ENCODE assay signal across 13 cellular contexts in the genomic region with DNA sequence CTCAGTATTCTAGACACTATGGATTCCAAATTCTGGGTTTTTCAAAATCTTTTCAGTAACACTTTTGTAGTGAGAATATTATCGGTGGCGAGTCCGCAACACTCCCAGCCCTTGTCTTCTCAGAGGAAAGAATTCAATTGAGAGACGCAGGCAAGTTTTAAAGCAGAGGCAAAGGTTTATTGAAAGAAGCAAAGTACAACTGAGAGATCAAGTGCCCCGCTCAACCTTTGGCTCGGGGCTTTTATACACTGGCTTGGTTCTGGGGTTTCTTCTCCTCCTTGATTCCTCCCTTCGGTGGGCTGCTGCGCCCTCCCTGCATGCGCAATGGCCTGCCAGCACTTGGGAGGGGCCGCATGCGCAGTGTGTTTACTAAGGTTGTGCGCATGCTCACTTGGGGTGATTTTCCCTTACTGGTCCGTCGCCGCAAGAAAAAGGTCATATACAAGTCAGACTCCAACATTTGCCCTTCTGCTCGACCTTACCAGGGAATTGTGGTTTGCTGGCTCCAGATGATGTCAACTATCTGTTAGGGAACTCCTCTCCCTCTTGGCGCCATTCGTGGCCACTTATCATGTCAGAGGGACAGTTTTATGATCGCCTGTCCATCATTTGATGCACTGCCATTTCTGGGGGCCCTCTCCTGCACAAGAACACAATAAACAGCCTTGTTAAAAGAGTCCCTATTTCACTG. TPM values are rescaled to one million over a fixed set of nuclear protein-coding genes. Genes with fewer than 3 reads are reported as not detected.
DNase-seq lines count a peak whose midpoint lies in the region; ATAC-seq, FAIRE-seq and TF ChIP-seq lines count a peak whose summit lies in the region.
"Had no signal": no experiment of that assay in that cellular context is flagged by ENCODE, and none has a peak within 500 bp of the region (broad histone marks: within the 10 kb centered on the region; RNA-seq: fewer than 3 reads in every experiment).

No MANE protein-coding gene starts in this region.

- no peaks in the 10 kb centered on the region for H3K4me1 Mint-ChIP-seq in activated CD8-positive, alpha-beta T cell treated with anti-CD3 and anti-CD28 coated beads, Interleukin-2, amount 10 ng/mL, durations not matched to agents 7 days and 5 days (ENCODE audit: low read depth)

- ATAC-seq in activated CD8-positive, alpha-beta T cell treated with anti-CD3 and anti-CD28 coated beads, Interleukin-2, amount 10 ng/mL, durations not matched to agents 7 days and 5 days = no peak

- POLR2A ChIA-PET in activated CD8-positive, alpha-beta T cell treated with anti-CD3 and anti-CD28 coated beads, Interleukin-2, amount 10 ng/mL, durations not matched to agents 7 days and 5 days (lab: Charles Lee) = no interaction called here

- peaks cover 0 to 1% of the 10 kb centered on the region in 2 donors for H3K9me3 ChIP-seq in duodenal mucosa (ENCODE audit: control insufficient read depth in 1 of 2, low read length in 2 of 2)
- no peaks in the 10 kb centered on the region for H3K9me3 ChIP-seq in muscle layer of colon (ENCODE audit: low read length)
- no peaks in the 10 kb centered on the region for H3K9me3 ChIP-seq in uterus

- H3K4me3 Mint-ChIP-seq in activated CD8-positive, alpha-beta T cell treated with anti-CD3 and anti-CD28 coated beads, Interleukin-2, amount 10 ng/mL, durations not matched to agents 7 days and 5 days = no peak overlapping the region

- H3K36me3 ChIP-seq in duodenal mucosa (ENCODE audit: control insufficient read depth in 1 of 2, insufficient read depth in 2 of 2, low read length in 2 of 2) = no peaks in the 10 kb centered on the region
- no peaks in the 10 kb centered on the region for H3K36me3 ChIP-seq in muscle layer of colon (ENCODE audit: insufficient read depth, low read length)
- H3K36me3 ChIP-seq in uterus = no peaks in the 10 kb centered on the region

- intact Hi-C loops in uterus (cut with DNase I; ENCODE audit: low total_unique reads) = no loop called here

- peaks cover 2% of the 10 kb centered on the region for H3K27me3 Mint-ChIP-seq in activated CD8-positive, alpha-beta T cell treated with anti-CD3 and anti-CD28 coated beads, Interleukin-2, amount 10 ng/mL, durations not matched to agents 7 days and 5 days (ENCODE audit: low read depth)

- no peak for FAIRE-seq in urothelium cell line (lab: Jason Lieb, UNC)

- H3K27ac ChIP-seq in duodenal mucosa (ENCODE audit: low read depth, low read length) (no peak overlapping the region), muscle layer of colon (ENCODE audit: low read depth, low read length) (no peak overlapping the region), uterus (peak overlapping the region; percentile 27 to 55)

- TF ChIP-seq POLR2A in uterus (IDR thresholded peaks at IDR 0.05) = no peak

- TF ChIP-seq CTCF in uterus (IDR thresholded peaks at IDR 0.05) = no peak

- H3K36me3 Mint-ChIP-seq in activated CD8-positive, alpha-beta T cell treated with anti-CD3 and anti-CD28 coated beads, Interleukin-2, amount 10 ng/mL, durations not matched to agents 7 days and 5 days (ENCODE audit: low read depth) = no peaks in the 10 kb centered on the region

- DNase-seq in NCI-H146 (lab: John Stamatoyannopoulos, UW) (peak; percentile 46), NCI-H146 treated with DMSO at 0.1 percent for 48 hours (lab: John Stamatoyannopoulos, UW; ENCODE audit: unreplicated experiment) (no peak), uterus (peak; percentile 67 to 76), amniotic stem cell (lab: John Stamatoyannopoulos, UW) (no peak), urothelium cell line (ENCODE audit: low spot score) (no peak)
- no peak for DNase-seq in activated CD8-positive, alpha-beta T cell treated with anti-CD3 and anti-CD28 coated beads, Interleukin-2, amount 10 ng/mL, durations not matched to agents 7 days and 5 days
- DNase-seq: 8988T; activated CD8-positive, alpha-beta memory T cell treated with anti-CD3 and anti-CD28 coated beads, Interleukin-2, amount 50 U/mL, for 4 hours; H7; stimulated activated CD4-positive, alpha-beta T cell treated with anti-CD3 and anti-CD28 coated beads, Interleukin-12 subunit alpha, Interleukin-12 subunit beta, amount 100 ng/mL, for 4 hours had no signal

- H3K27ac Mint-ChIP-seq in activated CD8-positive, alpha-beta T cell treated with anti-CD3 and anti-CD28 coated beads, Interleukin-2, amount 10 ng/mL, durations not matched to agents 7 days and 5 days = no peak overlapping the region

- peak overlapping the region; percentile 42 to 53 for H3K4me3 ChIP-seq in duodenal mucosa (ENCODE audit: low read depth in 1 of 2, low read length in 2 of 2)
- H3K4me3 ChIP-seq in muscle layer of colon (ENCODE audit: low read depth in 1 of 2, low read length in 2 of 2) = peak overlapping the region in 1 of 2 donors; percentile 56
- H3K4me3 ChIP-seq in uterus = no peak overlapping the region

- H3K27me3 ChIP-seq in duodenal mucosa (ENCODE audit: control insufficient read depth in 1 of 2, insufficient read depth in 2 of 2, low read length in 2 of 2) = no peaks in the 10 kb centered on the region
- H3K27me3 ChIP-seq in muscle layer of colon (ENCODE audit: control insufficient read depth in 1 of 2, insufficient read depth in 2 of 2, low read length in 2 of 2) = no peaks in the 10 kb centered on the region
- H3K27me3 ChIP-seq in uterus = no peaks in the 10 kb centered on the region

- peak overlapping the region in 1 of 2 donors; percentile 16 for H3K9ac ChIP-seq in duodenal mucosa (ENCODE audit: low read depth in 1 of 2, low read length in 2 of 2)
- peak overlapping the region; percentile 20 for H3K9ac ChIP-seq in muscle layer of colon (ENCODE audit: low read length)

- CTCF ChIA-PET in activated CD8-positive, alpha-beta T cell treated with anti-CD3 and anti-CD28 coated beads, Interleukin-2, amount 10 ng/mL, durations not matched to agents 7 days and 5 days (lab: Charles Lee) = no interaction called here

- H3K9me3 Mint-ChIP-seq in activated CD8-positive, alpha-beta T cell treated with anti-CD3 and anti-CD28 coated beads, Interleukin-2, amount 10 ng/mL, durations not matched to agents 7 days and 5 days (ENCODE audit: insufficient read depth) = no peaks in the 10 kb centered on the region

- H3K4me1 ChIP-seq in duodenal mucosa (ENCODE audit: control insufficient read depth in 1 of 2, insufficient read depth in 2 of 2, low read length in 2 of 2) (peaks cover 16 to 21% of the 10 kb centered on the region in 2 donors), muscle layer of colon (ENCODE audit: insufficient read depth, low read length) (peaks cover 4% of the 10 kb centered on the region), uterus (no peaks in the 10 kb centered on the region)

RNA-seq across cellular contexts. Expression of gene LBP, which starts 3.0 kb away (rescaled TPM):
- total RNA-seq in uterus = not detected
- total RNA-seq in activated CD8-positive, alpha-beta T cell treated with anti-CD3 and anti-CD28 coated beads, Interleukin-2, amount 10 ng/mL, durations not matched to agents 7 days and 5 days = not detected

RNA-seq across cellular contexts. Expression of gene BPI, which starts 39.3 kb away (rescaled TPM):
- 10 to 100 TPM in 1 of 4 donors, 1 to 10 TPM in 1, under 1 TPM in 1, not detected in 1; 0.27 to 11.5 (median 3.5) TPM for total RNA-seq in uterus
- total RNA-seq in activated CD8-positive, alpha-beta T cell treated with anti-CD3 and anti-CD28 coated beads, Interleukin-2, amount 10 ng/mL, durations not matched to agents 7 days and 5 days = not detected
- total RNA-seq: H7, mesenteric fat pad had no signal

Comparison
In these comparisons a context has a peak if more than half of its experiments do, and no peak if none do; other contexts are left out.
1. DNase-seq: peak in NCI-H146 (single experiment) and uterus (2 of 2); none in NCI-H146 treated with DMSO at 0.1 percent for 48 hours (single experiment), amniotic stem cell (single experiment), urothelium cell line (single experiment) and activated CD8-positive, alpha-beta T cell treated with anti-CD3 and anti-CD28 coated beads, Interleukin-2, amount 10 ng/mL, durations not matched to agents 7 days and 5 days (single experiment).
2. H3K27ac ChIP-seq: peak in uterus (2 of 2); none in duodenal mucosa (single experiment) and muscle layer of colon (single experiment).
3. H3K4me3 ChIP-seq: peak in duodenal mucosa (2 of 2); none in uterus (0 of 2).